24 cellular contexts compared by ENCODE assay signal in genomic region chr10:95909591-95909990, GRCh38. TPM values are rescaled to one million over a fixed set of nuclear protein-coding genes. Genes with fewer than 3 reads are reported as not detected.
DNase-seq lines count a peak whose midpoint lies in the region; ATAC-seq, FAIRE-seq and TF ChIP-seq lines count a peak whose summit lies in the region.
"Had no signal": no experiment of that assay in that cellular context is flagged by ENCODE, and none has a peak within 500 bp of the region (broad histone marks: within the 10 kb centered on the region; RNA-seq: fewer than 3 reads in every experiment).

No MANE protein-coding gene starts in this region.

- H3K36me3 ChIP-seq in KMS-11 (ENCODE audit: insufficient read depth) = no peaks in the 10 kb centered on the region
- H3K36me3 ChIP-seq in GM12878 (ENCODE audit: control insufficient read depth in 2 of 2, insufficient read depth in 2 of 2, low read length in 1 of 2) = no peaks in the 10 kb centered on the region; a peak in 1 of 4 replicates
- no peaks in the 10 kb centered on the region for H3K36me3 ChIP-seq in trophoblast cell (ENCODE audit: control insufficient read depth in 1 of 2, insufficient read depth in 2 of 2, low read length in 2 of 2)
- H3K36me3 ChIP-seq: BE2C, HAP-1 had no signal

- H3K79me2 ChIP-seq in KMS-11 (ENCODE audit: insufficient read depth, low read depth) (0 out of 2 replicates have a peak, but pooled peaks cover 4% of the 10 kb centered on the region), GM12878 (ENCODE audit: control insufficient read depth, insufficient read depth, low read length) (peaks cover 9% of the 10 kb centered on the region), trophoblast cell (ENCODE audit: control insufficient read depth, insufficient read depth, low read length, poor library complexity) (peaks cover 3% of the 10 kb centered on the region)

- no peak overlapping the region for H2BK5ac ChIP-seq in trophoblast cell (ENCODE audit: low read depth, low read length, poor library complexity)

- no peak for TF ChIP-seq POLR2A in GM12878 (IDR thresholded peaks at IDR 0.05; ENCODE audit: low read depth, low read length)

- 96% methylated on average over 3 of the region's 3 CpGs for WGBS in GM12878 (ENCODE audit: insufficient coverage, insufficient replicate concordance, low lambda C conversion rate, missing lambda C conversion rate)
- no CpG with 5 or more reads among the region's 3 CpGs for WGBS in trophoblast cell (ENCODE audit: extremely low coverage, insufficient coverage, insufficient read length)

- peak overlapping the region; percentile 36; the same call in 1 of the 2 replicates for H2AFZ ChIP-seq in KMS-11 (ENCODE audit: low read depth)
- no peak overlapping the region for H2AFZ ChIP-seq in GM12878 (ENCODE audit: control insufficient read depth, low read depth, low read length)
- H2AFZ ChIP-seq in trophoblast cell (ENCODE audit: insufficient read depth, low read length, poor library complexity) = no peak overlapping the region

- H3K9ac ChIP-seq in KMS-11 (peak overlapping the region; percentile 14; the same call in 1 of the 2 replicates), GM12878 (ENCODE audit: control insufficient read depth, insufficient read depth, low read length) (no peak overlapping the region), trophoblast cell (ENCODE audit: low read length) (no peak overlapping the region)

- no peak overlapping the region for H4K12ac ChIP-seq in trophoblast cell (ENCODE audit: low read depth, low read length)

- no peak overlapping the region for H2BK120ac ChIP-seq in trophoblast cell (ENCODE audit: insufficient read depth, low read length, poor library complexity)

- H3K4me1 ChIP-seq in KMS-11 (ENCODE audit: low read depth, poor library complexity, severe bottlenecking) (peaks cover 32% of the 10 kb centered on the region), GM12878 (ENCODE audit: control insufficient read depth, insufficient read depth, low read length) (peaks cover 4% of the 10 kb centered on the region; the same call in 1 of the 2 replicates), trophoblast cell (ENCODE audit: control insufficient read depth in 1 of 2, insufficient read depth in 2 of 2, low read length in 2 of 2) (no peaks in the 10 kb centered on the region)
- H3K4me1 ChIP-seq: BE2C had no signal

- CTCF ChIA-PET in GM12878 (lab: Yijun Ruan, JAX) = interaction anchor here (1.2 kb wide), 1 partner anchor 126 kb away, joined by 3 read pairs; no protein-coding TSS in a partner anchor

- H3K18ac ChIP-seq in trophoblast cell (ENCODE audit: low read length) = no peak overlapping the region

- H3K4ac ChIP-seq in trophoblast cell (ENCODE audit: low read depth, low read length) = no peak overlapping the region

- H2BK12ac ChIP-seq in trophoblast cell (ENCODE audit: low read length) = no peak overlapping the region

- no peak for TF ChIP-seq CTCF in KMS-11 (conservative IDR thresholded peaks at IDR 0.05; ENCODE audit: low read depth, low read length)
- TF ChIP-seq CTCF in GM12878 (IDR thresholded peaks at IDR 0.05 in 2 of 3, conservative IDR thresholded peaks at IDR 0.05 in 1 of 3; ENCODE audit: control insufficient read depth in 2 of 3, extremely low read depth in 1 of 3, insufficient read depth in 1 of 3, low read depth in 3 of 3, low read length in 3 of 3) = no peak

- no peak overlapping the region for H3K23ac ChIP-seq in trophoblast cell (ENCODE audit: low read length)

- SMC1A ChIA-PET in GM12878 (lab: Charles Lee; ENCODE audit: uncharacterized antibody, unreplicated experiment) = interaction anchor here (0.6 kb wide), 1 partner anchor 18 kb away, joined by 3 read pairs; no protein-coding TSS in a partner anchor

- DNase-seq in DMS79 treated with DMSO at 0.1 percent for 48 hours (lab: John Stamatoyannopoulos, UW) = peak; percentile 41
- DNase-seq in GM12878 (ENCODE audit: low read depth, low spot score) = no peak
- DNase-seq in trophoblast cell = peak; percentile 27 to 65
- DNase-seq in activated CD8-positive, alpha-beta memory T cell treated with anti-CD3 and anti-CD28 coated beads, Interleukin-2, amount 50 U/mL, for 48 hours = no peak
- no peak for DNase-seq in activated CD4-positive, alpha-beta T cell treated with anti-CD3 and anti-CD28 coated beads, Interleukin-2, amount 50 U/mL, for 4 hours
- no peak for DNase-seq in activated naive CD4-positive, alpha-beta T cell treated with anti-CD3 and anti-CD28 coated beads, Interleukin-2, amount 50 U/mL, for 72 hours (ENCODE audit: low spot score in 2 of 2)
- DNase-seq: BE2C; CD8-positive, alpha-beta memory T cell; DMS 273 treated with DMSO at 0.1 percent for 48 hours; DND-41; GOT3; HFFc6; NCI-H2029; NCI-H446; NCI-H524 treated with DMSO at 0.1 percent for 48 hours; NCI-H774; NK-92 treated with Interleukin-12 subunit alpha and Interleukin-12 subunit beta, amount 100 ng/mL, for 24 hours; SHP77 treated with DMSO at 0.1 percent for 48 hours; T-helper 1 cell had no signal

- H2AK5ac ChIP-seq in trophoblast cell (ENCODE audit: low read length) = no peak overlapping the region

- peaks cover 6 to 7% of the 10 kb centered on the region in 2 donors for H3K36me3 Mint-ChIP-seq in activated naive CD4-positive, alpha-beta T cell treated with anti-CD3 and anti-CD28 coated beads, Interleukin-2, amount 50 U/mL, for 72 hours
- H3K36me3 Mint-ChIP-seq: IgD-negative memory B cell had no signal

- H3K9me3 ChIP-seq in GM12878 (replicated peaks; ENCODE audit: control insufficient read depth, insufficient read depth, low read length) = no peaks in the 10 kb centered on the region
- H3K9me3 ChIP-seq in trophoblast cell (ENCODE audit: insufficient read depth, low read depth, low read length) = no peaks in the 10 kb centered on the region
- H3K9me3 ChIP-seq: BE2C, HAP-1 had no signal

- H3K4me2 ChIP-seq in KMS-11 = peak overlapping the region; percentile 49
- no peak overlapping the region for H3K4me2 ChIP-seq in GM12878 (ENCODE audit: control insufficient read depth, insufficient read depth)
- H3K4me2 ChIP-seq in trophoblast cell (ENCODE audit: low read length) = no peak overlapping the region

- peaks cover 5% of the 10 kb centered on the region for H3K79me1 ChIP-seq in trophoblast cell (ENCODE audit: low read length)

- RAD21 ChIA-PET in GM12878 (lab: Charles Lee; ENCODE audit: unreplicated experiment) = no interaction called here

- H3K27me3 ChIP-seq in KMS-11 (ENCODE audit: insufficient read depth, low read depth) = no peaks in the 10 kb centered on the region
- H3K27me3 ChIP-seq in GM12878 (replicated peaks in 1 of 2; ENCODE audit: control insufficient read depth in 2 of 2, insufficient read depth in 2 of 2, low read length in 1 of 2) = no peaks in the 10 kb centered on the region
- no peaks in the 10 kb centered on the region for H3K27me3 ChIP-seq in trophoblast cell (ENCODE audit: insufficient read depth, low read length)

- ATAC-seq in GM12878 = no peak
- no peak for ATAC-seq in activated naive CD4-positive, alpha-beta T cell treated with anti-CD3 and anti-CD28 coated beads, Interleukin-2, amount 50 U/mL, for 72 hours
- ATAC-seq: Panc1 had no signal

- H4K8ac ChIP-seq in trophoblast cell (ENCODE audit: low read depth, low read length) = no peak overlapping the region

- no peak for TF ChIP-seq RAD21 in GM12878 (IDR thresholded peaks at IDR 0.05; ENCODE audit: insufficient read depth, low read depth, low read length)

- intact Hi-C loops in GM12878 (cut with micrococcal nuclease; ENCODE audit: unreplicated experiment) = no loop called here

- no TSS peak for BruUV-seq in GM12878 (replicated peaks; lab: Mats Ljungman, UMichigan)

- POLR2A ChIA-PET in GM12878 (lab: Charles Lee) = no interaction called here

- H3K27ac ChIP-seq in KMS-11 (peak overlapping the region; percentile 76), GM12878 (ENCODE audit: control insufficient read depth, insufficient read depth) (no peak overlapping the region), trophoblast cell (ENCODE audit: low read depth, low read length) (no peak overlapping the region)

- no peak for TF ChIP-seq EP300 in GM12878 (IDR thresholded peaks at IDR 0.05; ENCODE audit: borderline replicate concordance in 1 of 2, control insufficient read depth in 1 of 2, low read depth in 2 of 2, low read length in 2 of 2)

- in situ Hi-C loops in GM12878 (cut with MboI) = no loop called here

- H3K27ac Mint-ChIP-seq in activated naive CD4-positive, alpha-beta T cell treated with anti-CD3 and anti-CD28 coated beads, Interleukin-2, amount 50 U/mL, for 72 hours = no peak overlapping the region
- H3K27ac Mint-ChIP-seq: CD8-positive, alpha-beta memory T cell; HFFc6; IgD-negative memory B cell had no signal

- H4K20me1 ChIP-seq in KMS-11 (ENCODE audit: insufficient read depth) = no peaks in the 10 kb centered on the region
- H4K20me1 ChIP-seq in GM12878 (ENCODE audit: control insufficient read depth, insufficient read depth) = no peaks in the 10 kb centered on the region

- H3K9me3 Mint-ChIP-seq in activated naive CD4-positive, alpha-beta T cell treated with anti-CD3 and anti-CD28 coated beads, Interleukin-2, amount 50 U/mL, for 72 hours = no peaks in the 10 kb centered on the region
- H3K9me3 Mint-ChIP-seq: CD8-positive, alpha-beta memory T cell; HFFc6; IgD-negative memory B cell had no signal

- no peak overlapping the region for H3K14ac ChIP-seq in trophoblast cell (ENCODE audit: low read length)

- H4K91ac ChIP-seq in trophoblast cell (ENCODE audit: low read depth, low read length) = no peak overlapping the region

- no peak overlapping the region for H3K4me3 ChIP-seq in KMS-11 (IDR thresholded peaks at IDR 0.05; ENCODE audit: insufficient read depth, low read depth, low read length)
- H3K4me3 ChIP-seq in GM12878 = no peak overlapping the region
- H3K4me3 ChIP-seq in trophoblast cell (ENCODE audit: low read depth, low read length) = no peak overlapping the region
- H3K4me3 ChIP-seq: HAP-1 had no signal

- no peak for FAIRE-seq in GM12878 (lab: Jason Lieb, UNC)

RNA-seq across cellular contexts. Expression of gene CC2D2B, which starts 1.8 kb away (rescaled TPM):
- total RNA-seq in GM12878 (2013; cell fraction: nucleolus; rRNA removed) = 68.4 and 68.6 TPM in 2 replicates
- total RNA-seq in GM12878 (2014; rRNA removed) = 1.3 and 1.9 TPM in 2 replicates
- total RNA-seq in GM12878 (2014; rRNA removed; fragmentation: Illumina TruSeq; extraction: Trizol) = 1.5 TPM in 2 replicates
- total RNA-seq in GM12878 (2021) = 0.72 and 0.80 TPM in 2 replicates
- 0.16 TPM for polyA plus RNA-seq in GM12878 (2011; ENCODE audit: low read depth)
- 2.8 and 5.5 TPM in 2 replicates for polyA plus RNA-seq in GM12878 (2011; rRNA removed)
- polyA plus RNA-seq in GM12878 (2011; cell fraction: cytosol; rRNA removed) = 0.54 and 0.60 TPM in 2 replicates
- 4.7 and 6.6 TPM in 2 replicates for polyA plus RNA-seq in GM12878 (2011; cell fraction: nucleus; rRNA removed)
- polyA plus RNA-seq in GM12878 (2012) = 0.58 and 1.2 TPM in 2 replicates
- 0.74 and 0.78 TPM in 2 replicates for polyA plus RNA-seq in GM12878 (2014; fragmentation: Illumina TruSeq; extraction: Trizol)
- under 1 TPM; 0.42 to 0.58 TPM for polyA plus RNA-seq in GM12878 (2014; fragmentation: Nextera tagmentation; extraction: Ambion mirVana)
- 0.32 and 1.4 TPM in 2 replicates for polyA plus RNA-seq in GM12878 (2014; rRNA removed)
- under 1 TPM; 0.54 to 0.79 TPM for polyA plus RNA-seq in GM12878 (2016; fragmentation: Nextera tagmentation; extraction: Ambion mirVana)
- 2.2 and 2.9 TPM in 2 replicates for polyA minus RNA-seq in GM12878 (2011; rRNA and poly(A)+ RNA removed)
- polyA minus RNA-seq in GM12878 (2011; cell fraction: cytosol; rRNA and poly(A)+ RNA removed) = 0.52 and 0.80 TPM in 2 replicates
- 7.5 and 8.0 TPM in 2 replicates for polyA minus RNA-seq in GM12878 (2011; cell fraction: nucleus; rRNA and poly(A)+ RNA removed)
- polyA plus RNA-seq in trophoblast cell (2013) = 0.21 and 0.31 TPM in 2 replicates
- not detected for total RNA-seq in activated naive CD4-positive, alpha-beta T cell treated with anti-CD3 and anti-CD28 coated beads, Interleukin-2, amount 50 U/mL, for 72 hours
- total RNA-seq: A673; CD8-positive, alpha-beta memory T cell; HFFc6 had no signal
- polyA plus RNA-seq: CD8-positive, alpha-beta memory T cell had no signal

Comparison
In these comparisons a context has a peak if more than half of its experiments do, and no peak if none do; other contexts are left out.
1. DNase-seq: peak in DMS79 treated with DMSO at 0.1 percent for 48 hours (single experiment) and trophoblast cell (2 of 2); none in GM12878 (single experiment), activated CD8-positive, alpha-beta memory T cell treated with anti-CD3 and anti-CD28 coated beads, Interleukin-2, amount 50 U/mL, for 48 hours (single experiment), activated CD4-positive, alpha-beta T cell treated with anti-CD3 and anti-CD28 coated beads, Interleukin-2, amount 50 U/mL, for 4 hours (0 of 2) and activated naive CD4-positive, alpha-beta T cell treated with anti-CD3 and anti-CD28 coated beads, Interleukin-2, amount 50 U/mL, for 72 hours (0 of 2).